In genomic region chr3:197736491-197737318, GRCh38 we compare ENCODE assay signal across 8 cellular contexts.
A peak's percentile ranks its signal among the peaks of the same experiment; 100 is the strongest.
DNase-seq lines count a peak whose midpoint lies in the region; ATAC-seq and TF ChIP-seq lines count a peak whose summit lies in the region.

Gene RUBCN, minus strand, starts transcription at chr3:197736904. Its CDS starts 185 bp downstream, at chr3:197736719.

- peak within 1 kb of the TSS; percentile 93 for H3K4me3 Mint-ChIP-seq in activated naive CD4-positive, alpha-beta T cell treated with anti-CD3 and anti-CD28 coated beads, Interleukin-2, amount 10 ng/mL, durations not matched to agents 7 days and 5 days

- H3K27ac Mint-ChIP-seq in activated naive CD4-positive, alpha-beta T cell treated with anti-CD3 and anti-CD28 coated beads, Interleukin-2, amount 10 ng/mL, durations not matched to agents 7 days and 5 days: peak within 1 kb of the TSS; percentile 94

- H3K4me3 ChIP-seq in GM06990 (replicated peaks; ENCODE audit: low read depth, low read length) (peak within 1 kb of the TSS; percentile 98), SK-N-MC (peak within 1 kb of the TSS; percentile 86)

- DNase-seq in GM06990 (ENCODE audit: extremely low read depth, insufficient read length): peak; percentile 99
- peak; percentile 98 for DNase-seq in NCI-H1048 (lab: John Stamatoyannopoulos, UW)
- no peak for DNase-seq in SK-N-MC (ENCODE audit: low read depth, low spot score)
- peak; percentile 96 for DNase-seq in activated naive CD4-positive, alpha-beta T cell treated with anti-CD3 and anti-CD28 coated beads, Interleukin-2, amount 10 ng/mL, durations not matched to agents 7 days and 5 days
- peak; percentile 93 for DNase-seq in germinal center (ENCODE audit: low spot score)
- peak; percentile 64 for DNase-seq in non-pigmented ciliary epithelial cell (ENCODE audit: low read depth)
- DNase-seq in substantia nigra (lab: John Stamatoyannopoulos, UW): peak; percentile 68 to 98 (median 94)

- H3K9me3 ChIP-seq in SK-N-MC (ENCODE audit: low read depth, low read length): no peaks in the 10 kb centered on the region

- H3K4me1 Mint-ChIP-seq in activated naive CD4-positive, alpha-beta T cell treated with anti-CD3 and anti-CD28 coated beads, Interleukin-2, amount 10 ng/mL, durations not matched to agents 7 days and 5 days: peaks cover 40% of the 10 kb centered on the region

- H3K27me3 Mint-ChIP-seq in activated naive CD4-positive, alpha-beta T cell treated with anti-CD3 and anti-CD28 coated beads, Interleukin-2, amount 10 ng/mL, durations not matched to agents 7 days and 5 days: peaks cover 11% of the 10 kb centered on the region

- peaks cover 8% of the 10 kb centered on the region for H3K36me3 Mint-ChIP-seq in activated naive CD4-positive, alpha-beta T cell treated with anti-CD3 and anti-CD28 coated beads, Interleukin-2, amount 10 ng/mL, durations not matched to agents 7 days and 5 days

- no peaks in the 10 kb centered on the region for H3K9me3 Mint-ChIP-seq in activated naive CD4-positive, alpha-beta T cell treated with anti-CD3 and anti-CD28 coated beads, Interleukin-2, amount 10 ng/mL, durations not matched to agents 7 days and 5 days

- H3K36me3 ChIP-seq in GM06990 (ENCODE audit: control insufficient read depth, insufficient read depth, low read length) (no peaks in the 10 kb centered on the region), SK-N-MC (ENCODE audit: insufficient read depth, low read length) (no peaks in the 10 kb centered on the region)

- peak within 1 kb of the TSS; percentile 74; the same call in 1 of the 2 replicates for H3K27ac ChIP-seq in SK-N-MC
- peak within 1 kb of the TSS; percentile 90 for H3K27ac ChIP-seq in substantia nigra (ENCODE audit: low read depth, low read length, poor library complexity, severe bottlenecking)

- CTCF ChIA-PET in activated naive CD4-positive, alpha-beta T cell treated with anti-CD3 and anti-CD28 coated beads, Interleukin-2, amount 10 ng/mL, durations not matched to agents 7 days and 5 days (lab: Charles Lee): no interaction called here

- peak; percentile 80 for ATAC-seq in HG02571 (IDR thresholded peaks at IDR 0.05; ENCODE audit: unreplicated experiment)

- no peaks in the 10 kb centered on the region for H3K27me3 ChIP-seq in GM06990 (replicated peaks; ENCODE audit: control insufficient read depth, insufficient read depth, low read length)

- peak within 1 kb of the TSS; percentile 91 for H3K9ac ChIP-seq in SK-N-MC (ENCODE audit: insufficient read length)

- TF ChIP-seq CTCF in GM06990 (IDR thresholded peaks at IDR 0.05; ENCODE audit: insufficient read depth, low read length, poor library complexity, severe bottlenecking): no peak
